Comparison of ENCODE assay signal across 1 cellular context in the genomic region with DNA sequence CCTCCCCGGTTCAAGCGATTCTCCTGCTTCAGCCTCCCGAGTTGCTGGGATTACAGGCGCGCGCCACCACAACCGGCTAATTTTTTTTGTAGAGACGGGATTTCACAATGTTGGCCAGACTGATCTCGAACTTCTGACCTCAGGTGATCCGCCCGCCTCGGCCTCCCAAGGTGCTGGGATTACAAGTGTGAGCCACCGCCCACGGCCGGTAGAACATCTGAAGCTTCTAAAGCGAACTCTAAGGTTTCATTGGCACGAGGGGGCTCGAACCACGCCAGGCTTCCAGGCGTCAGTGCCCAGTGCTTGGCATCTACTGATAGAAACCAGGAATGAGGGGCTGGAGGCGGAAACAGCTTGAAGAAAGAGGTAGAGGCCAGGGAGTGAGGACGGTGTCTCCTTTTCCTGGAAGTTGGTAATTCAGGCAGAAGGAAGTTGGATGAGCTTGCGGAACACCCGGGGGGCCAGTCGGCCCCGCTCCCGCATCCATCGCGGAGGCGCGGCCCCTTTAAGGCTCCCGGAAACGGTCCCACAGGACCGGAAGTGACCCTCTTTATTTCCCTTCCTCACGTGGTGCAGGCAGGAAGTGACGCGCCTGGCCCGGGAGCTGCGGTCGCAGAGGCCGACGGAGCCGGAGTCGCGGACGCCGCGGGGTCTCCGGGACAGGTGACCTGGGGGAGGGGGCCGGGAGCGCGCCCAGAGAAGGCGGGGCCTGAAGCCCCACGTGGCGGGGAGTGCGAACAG.
TF ChIP-seq lines count a peak whose summit lies in the region.

TSS of gene CCDC9 (plus strand) at position 579 of the 741 bp plus-strand sequence. CDS start 1,876 bp downstream, outside the sequence.

TF ChIP-seq in HepG2, 621 proteins besides CTCF, POLR2A, EP300 and RAD21 (continued from another document):
- peak; percentile 65; the same call in 1 of the 2 replicates for TF ChIP-seq THAP9 (CRISPR knock-in tag; IDR thresholded peaks at IDR 0.05; ENCODE audit: borderline replicate concordance)
- peak; percentile 58 for TF ChIP-seq BHLHE40 (IDR thresholded peaks at IDR 0.05; ENCODE audit: low read length)
- 0 out of 2 replicates have a peak, but pooled peaks have one; percentile 2 for TF ChIP-seq CCDC6 (CRISPR knock-in tag; IDR thresholded peaks at IDR 0.05)
- 0 out of 2 replicates have a peak, but pooled peaks have one; percentile 37 for TF ChIP-seq IRF1 (CRISPR knock-in tag; IDR thresholded peaks at IDR 0.05; ENCODE audit: low read depth)
- TF ChIP-seq, protein P1, sequence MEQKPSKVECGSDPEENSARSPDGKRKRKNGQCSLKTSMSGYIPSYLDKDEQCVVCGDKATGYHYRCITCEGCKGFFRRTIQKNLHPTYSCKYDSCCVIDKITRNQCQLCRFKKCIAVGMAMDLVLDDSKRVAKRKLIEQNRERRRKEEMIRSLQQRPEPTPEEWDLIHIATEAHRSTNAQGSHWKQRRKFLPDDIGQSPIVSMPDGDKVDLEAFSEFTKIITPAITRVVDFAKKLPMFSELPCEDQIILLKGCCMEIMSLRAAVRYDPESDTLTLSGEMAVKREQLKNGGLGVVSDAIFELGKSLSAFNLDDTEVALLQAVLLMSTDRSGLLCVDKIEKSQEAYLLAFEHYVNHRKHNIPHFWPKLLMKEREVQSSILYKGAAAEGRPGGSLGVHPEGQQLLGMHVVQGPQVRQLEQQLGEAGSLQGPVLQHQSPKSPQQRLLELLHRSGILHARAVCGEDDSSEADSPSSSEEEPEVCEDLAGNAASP (CRISPR knock-in tag; IDR thresholded peaks at IDR 0.05; ENCODE audit: borderline replicate concordance) = 0 out of 2 replicates have a peak, but pooled peaks have one; percentile 9
- TF ChIP-seq ARHGAP35 (CRISPR knock-in tag; IDR thresholded peaks at IDR 0.05; ENCODE audit: borderline replicate concordance) = 0 out of 2 replicates have a peak, but pooled peaks have one; percentile 57
- peak; percentile 56; the same call in 1 of the 2 replicates for TF ChIP-seq ZNF792 (CRISPR knock-in tag; IDR thresholded peaks at IDR 0.05)
- TF ChIP-seq ZNF205 (CRISPR knock-in tag; IDR thresholded peaks at IDR 0.05) = no peak
- no peak; the same call in 1 of the 2 replicates for TF ChIP-seq FOXA3 (CRISPR knock-in tag; IDR thresholded peaks at IDR 0.05)
- peak; percentile 62 for TF ChIP-seq ZFY (CRISPR knock-in tag; IDR thresholded peaks at IDR 0.05)
- peak; percentile 100 for TF ChIP-seq ZFP91 (CRISPR knock-in tag; IDR thresholded peaks at IDR 0.05; ENCODE audit: borderline replicate concordance)
- TF ChIP-seq ARNT2 (CRISPR knock-in tag; IDR thresholded peaks at IDR 0.05; ENCODE audit: low read depth) = peak; percentile 70; the same call in 1 of the 2 replicates
- peak; percentile 26 for TF ChIP-seq ASH2L (IDR thresholded peaks at IDR 0.05; ENCODE audit: insufficient read length, low read depth, low read length)
- no peak for TF ChIP-seq TCF7 (IDR thresholded peaks at IDR 0.05; ENCODE audit: low read depth)
- TF ChIP-seq, protein P2, sequence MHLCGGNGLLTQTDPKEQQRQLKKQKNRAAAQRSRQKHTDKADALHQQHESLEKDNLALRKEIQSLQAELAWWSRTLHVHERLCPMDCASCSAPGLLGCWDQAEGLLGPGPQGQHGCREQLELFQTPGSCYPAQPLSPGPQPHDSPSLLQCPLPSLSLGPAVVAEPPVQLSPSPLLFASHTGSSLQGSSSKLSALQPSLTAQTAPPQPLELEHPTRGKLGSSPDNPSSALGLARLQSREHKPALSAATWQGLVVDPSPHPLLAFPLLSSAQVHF (CRISPR knock-in tag; IDR thresholded peaks at IDR 0.05) = no peak
- TF ChIP-seq, protein P3, sequence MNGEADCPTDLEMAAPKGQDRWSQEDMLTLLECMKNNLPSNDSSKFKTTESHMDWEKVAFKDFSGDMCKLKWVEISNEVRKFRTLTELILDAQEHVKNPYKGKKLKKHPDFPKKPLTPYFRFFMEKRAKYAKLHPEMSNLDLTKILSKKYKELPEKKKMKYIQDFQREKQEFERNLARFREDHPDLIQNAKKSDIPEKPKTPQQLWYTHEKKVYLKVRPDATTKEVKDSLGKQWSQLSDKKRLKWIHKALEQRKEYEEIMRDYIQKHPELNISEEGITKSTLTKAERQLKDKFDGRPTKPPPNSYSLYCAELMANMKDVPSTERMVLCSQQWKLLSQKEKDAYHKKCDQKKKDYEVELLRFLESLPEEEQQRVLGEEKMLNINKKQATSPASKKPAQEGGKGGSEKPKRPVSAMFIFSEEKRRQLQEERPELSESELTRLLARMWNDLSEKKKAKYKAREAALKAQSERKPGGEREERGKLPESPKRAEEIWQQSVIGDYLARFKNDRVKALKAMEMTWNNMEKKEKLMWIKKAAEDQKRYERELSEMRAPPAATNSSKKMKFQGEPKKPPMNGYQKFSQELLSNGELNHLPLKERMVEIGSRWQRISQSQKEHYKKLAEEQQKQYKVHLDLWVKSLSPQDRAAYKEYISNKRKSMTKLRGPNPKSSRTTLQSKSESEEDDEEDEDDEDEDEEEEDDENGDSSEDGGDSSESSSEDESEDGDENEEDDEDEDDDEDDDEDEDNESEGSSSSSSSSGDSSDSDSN (CRISPR knock-in tag; IDR thresholded peaks at IDR 0.05) = no peak; the same call in none of the 2 replicates
